Comparison of ENCODE assay signal across 8 cellular contexts in the genomic region with DNA sequence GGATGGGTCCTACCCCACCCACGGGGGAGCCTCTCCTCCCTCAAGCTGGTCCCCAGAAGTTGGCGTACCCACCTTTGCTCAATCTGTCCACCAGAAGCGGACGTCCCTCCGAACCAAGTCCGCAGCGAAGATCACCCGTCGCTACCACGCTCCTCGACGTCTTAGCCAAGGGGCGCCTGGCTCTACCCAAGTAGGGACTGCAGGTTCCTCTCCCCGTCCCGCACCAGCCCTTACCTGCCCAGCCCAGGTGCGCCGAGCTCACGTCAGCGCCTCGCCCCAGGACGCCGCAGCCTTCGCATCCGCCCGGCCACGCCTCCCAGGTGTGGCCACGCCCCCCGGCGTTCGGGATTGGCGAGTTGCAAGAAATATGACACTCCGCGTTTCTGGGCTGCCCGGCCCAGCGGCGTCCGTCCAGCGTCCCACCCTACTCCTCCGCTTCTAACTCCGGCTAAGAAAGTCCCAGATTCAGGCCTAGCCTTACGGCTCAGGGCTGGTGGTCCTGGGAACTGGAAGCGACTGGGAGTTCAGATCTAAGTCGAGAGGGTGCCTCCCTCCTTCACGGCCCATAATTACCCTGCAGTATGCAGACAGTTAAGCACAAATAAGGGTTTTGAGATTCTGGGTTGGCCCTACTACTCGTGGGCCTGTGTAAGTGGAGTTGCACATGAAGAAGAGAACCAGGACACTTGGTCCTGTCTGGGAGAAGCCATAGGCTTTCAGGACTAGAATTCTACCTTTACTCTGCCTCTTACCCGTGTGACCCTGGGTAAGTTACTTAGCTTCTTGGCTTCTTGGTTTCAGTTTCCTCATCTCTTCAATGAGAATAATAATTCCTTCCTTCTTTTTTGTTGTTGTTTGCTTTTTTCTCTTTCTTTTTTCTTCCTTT. TPM values are rescaled to one million over a fixed set of nuclear protein-coding genes. Genes with fewer than 3 reads are reported as not detected.
DNase-seq lines count a peak whose midpoint lies in the region; TF ChIP-seq lines count a peak whose summit lies in the region.

TSS of gene IRF6 (minus strand) at position 268 of the 886 bp plus-strand sequence. CDS start 4,729 bp downstream, outside the sequence.

- intact Hi-C loops in lower leg skin (cut with DNase I; ENCODE audit: low total_unique reads): no loop called here

- DNase-seq in EH (ENCODE audit: low read depth) (peak; percentile 52), NCI-H146 (lab: John Stamatoyannopoulos, UW) (peak; percentile 95), lower leg skin (ENCODE audit: low spot score in 2 of 2) (peak; percentile 91 to 96), UCSD-AML1 (lab: John Stamatoyannopoulos, UW; ENCODE audit: unreplicated experiment) (no peak)
- DNase-seq in activated CD4-positive, alpha-beta T cell treated with anti-CD3 and anti-CD28 coated beads, Interleukin-2, amount 50 U/mL, for 4 hours: peak; percentile 45 to 53
- peak in 2 of 3 donors; percentile 34 to 63 for DNase-seq in stimulated activated CD4-positive, alpha-beta T cell treated with anti-CD3 and anti-CD28 coated beads, TNF-alpha, amount 100 ng/mL, for 48 hours (ENCODE audit: low read depth in 3 of 3)

- no peaks in the 10 kb centered on the region for H3K9me3 ChIP-seq in HEK293 (ENCODE audit: control insufficient read depth, insufficient read depth, low read depth, low read length)
- no peaks in the 10 kb centered on the region for H3K9me3 ChIP-seq in duodenal mucosa (ENCODE audit: control insufficient read depth in 1 of 2, low read length in 2 of 2)

- POLR2A ChIA-PET in HEK293 (lab: Yijun Ruan, JAX): interaction anchor here (0.7 to 4.1 kb wide), 6 partner anchors 9 to 59 kb away, joined by 3 to 21 read pairs (median 12); partner anchors contain the start of genes C1orf74 and UTP25

- peak within 1 kb of the TSS; percentile 90 to 92 for H3K9ac ChIP-seq in duodenal mucosa (ENCODE audit: low read depth in 1 of 2, low read length in 2 of 2)

- H3K4me3 ChIP-seq in HEK293 (ENCODE audit: low read depth, low read length) (peak within 1 kb of the TSS; percentile 85), duodenal mucosa (ENCODE audit: low read depth in 1 of 2, low read length in 2 of 2) (peak within 1 kb of the TSS; percentile 71 to 78), lower leg skin (ENCODE audit: low read depth, poor library complexity, severe bottlenecking) (peak within 1 kb of the TSS; percentile 55)

- no peak for TF ChIP-seq CTCF in HEK293 (tag by site-specific recombination; IDR thresholded peaks at IDR 0.05)
- TF ChIP-seq CTCF in lower leg skin (IDR thresholded peaks at IDR 0.05): no peak

- H3K36me3 ChIP-seq in HEK293 (ENCODE audit: control insufficient read depth in 2 of 2, insufficient read depth in 1 of 2, low read length in 2 of 2) (no peaks in the 10 kb centered on the region), duodenal mucosa (ENCODE audit: control insufficient read depth in 1 of 2, insufficient read depth in 2 of 2, low read length in 2 of 2) (no peaks in the 10 kb centered on the region)

- H3K27ac ChIP-seq in HEK293 (ENCODE audit: extremely low read depth, low read depth, low read length): peak within 1 kb of the TSS; percentile 78
- peak within 1 kb of the TSS; percentile 93 for H3K27ac ChIP-seq in duodenal mucosa (ENCODE audit: low read depth, low read length)

- H3K4me1 ChIP-seq in HEK293 (ENCODE audit: control insufficient read depth, insufficient read depth, low read length): peaks cover 19% of the 10 kb centered on the region
- H3K4me1 ChIP-seq in duodenal mucosa (ENCODE audit: control insufficient read depth in 1 of 2, insufficient read depth in 2 of 2, low read length in 2 of 2): peaks cover 30 to 40% of the 10 kb centered on the region in 2 donors

- TF ChIP-seq POLR2A in lower leg skin (IDR thresholded peaks at IDR 0.05): peak in 1 of 2 donors; percentile 7

- CTCF ChIA-PET in HEK293 (lab: Yijun Ruan, JAX): interaction anchor here (1.1 to 7.5 kb wide), 3 partner anchors 9 to 58 kb away, joined by 4 to 111 read pairs (median 4); no protein-coding TSS in a partner anchor

- WGBS in lower leg skin, 2 donors: 7 to 11% methylated on average over 36 to 43 of the region's 46 CpGs

- no peaks in the 10 kb centered on the region for H3K27me3 ChIP-seq in duodenal mucosa (ENCODE audit: control insufficient read depth in 1 of 2, insufficient read depth in 2 of 2, low read length in 2 of 2)

TF ChIP-seq in HEK293, 187 proteins besides CTCF, POLR2A, EP300 and RAD21 (continues in another document):
- TF ChIP-seq, protein P1, sequence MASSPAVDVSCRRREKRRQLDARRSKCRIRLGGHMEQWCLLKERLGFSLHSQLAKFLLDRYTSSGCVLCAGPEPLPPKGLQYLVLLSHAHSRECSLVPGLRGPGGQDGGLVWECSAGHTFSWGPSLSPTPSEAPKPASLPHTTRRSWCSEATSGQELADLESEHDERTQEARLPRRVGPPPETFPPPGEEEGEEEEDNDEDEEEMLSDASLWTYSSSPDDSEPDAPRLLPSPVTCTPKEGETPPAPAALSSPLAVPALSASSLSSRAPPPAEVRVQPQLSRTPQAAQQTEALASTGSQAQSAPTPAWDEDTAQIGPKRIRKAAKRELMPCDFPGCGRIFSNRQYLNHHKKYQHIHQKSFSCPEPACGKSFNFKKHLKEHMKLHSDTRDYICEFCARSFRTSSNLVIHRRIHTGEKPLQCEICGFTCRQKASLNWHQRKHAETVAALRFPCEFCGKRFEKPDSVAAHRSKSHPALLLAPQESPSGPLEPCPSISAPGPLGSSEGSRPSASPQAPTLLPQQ (tag by site-specific recombination; IDR thresholded peaks at IDR 0.05): no peak
- TF ChIP-seq EGR2 (tag by site-specific recombination; IDR thresholded peaks at IDR 0.05; ENCODE audit: low read depth) (no peak), ZNF670 (tag by site-specific recombination; IDR thresholded peaks at IDR 0.05; ENCODE audit: low read depth) (no peak), ZNF558 (tag by site-specific recombination; IDR thresholded peaks at IDR 0.05) (no peak), ZNF449 (tag by site-specific recombination; IDR thresholded peaks at IDR 0.05) (no peak), ZNF146 (tag by site-specific recombination; IDR thresholded peaks at IDR 0.05) (no peak), ZNF571 (tag by site-specific recombination; IDR thresholded peaks at IDR 0.05) (no peak), ZNF248 (tag by site-specific recombination; IDR thresholded peaks at IDR 0.05) (no peak), SP3 (tag by site-specific recombination; IDR thresholded peaks at IDR 0.05) (peak; percentile 48; the same call in 1 of the 2 replicates), ZSCAN30 (tag by site-specific recombination; IDR thresholded peaks at IDR 0.05) (no peak), ZFP3 (tag by site-specific recombination; IDR thresholded peaks at IDR 0.05; ENCODE audit: low read depth) (no peak), SCRT2 (tag by site-specific recombination; IDR thresholded peaks at IDR 0.05) (no peak), ZNF549 (tag by site-specific recombination; IDR thresholded peaks at IDR 0.05) (no peak), ZNF404 (tag by site-specific recombination; IDR thresholded peaks at IDR 0.05) (no peak), ZNF548 (tag by site-specific recombination; IDR thresholded peaks at IDR 0.05) (no peak), ZIC2 (tag by site-specific recombination; IDR thresholded peaks at IDR 0.05) (no peak), ZNF391 (tag by site-specific recombination; IDR thresholded peaks at IDR 0.05; ENCODE audit: borderline replicate concordance, low read depth) (no peak), ZNF169 (tag by site-specific recombination; IDR thresholded peaks at IDR 0.05) (no peak), ZNF184 (tag by site-specific recombination; IDR thresholded peaks at IDR 0.05) (no peak), ZNF837 (tag by site-specific recombination; IDR thresholded peaks at IDR 0.05) (no peak), ZNF266 (tag by site-specific recombination; IDR thresholded peaks at IDR 0.05; ENCODE audit: low read depth) (no peak), ZNF223 (tag by site-specific recombination; IDR thresholded peaks at IDR 0.05) (no peak), ZNF510 (tag by site-specific recombination; IDR thresholded peaks at IDR 0.05; ENCODE audit: insufficient replicate concordance) (no peak)
- TF ChIP-seq, protein P2, sequence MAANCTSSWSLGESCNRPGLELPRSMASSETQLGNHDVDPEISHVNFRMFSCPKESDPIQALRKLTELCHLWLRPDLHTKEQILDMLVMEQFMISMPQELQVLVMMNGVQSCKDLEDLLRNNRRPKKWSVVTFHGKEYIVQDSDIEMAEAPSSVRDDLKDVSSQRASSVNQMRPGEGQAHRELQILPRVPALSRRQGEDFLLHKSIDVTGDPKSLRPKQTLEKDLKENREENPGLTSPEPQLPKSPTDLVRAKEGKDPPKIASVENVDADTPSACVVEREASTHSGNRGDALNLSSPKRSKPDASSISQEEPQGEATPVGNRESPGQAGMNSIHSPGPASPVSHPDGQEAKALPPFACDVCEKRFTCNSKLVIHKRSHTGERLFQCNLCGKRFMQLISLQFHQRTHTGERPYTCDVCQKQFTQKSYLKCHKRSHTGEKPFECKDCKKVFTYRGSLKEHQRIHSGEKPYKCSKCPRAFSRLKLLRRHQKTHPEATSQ (tag by site-specific recombination; IDR thresholded peaks at IDR 0.05): no peak
- TF ChIP-seq, protein P3, sequence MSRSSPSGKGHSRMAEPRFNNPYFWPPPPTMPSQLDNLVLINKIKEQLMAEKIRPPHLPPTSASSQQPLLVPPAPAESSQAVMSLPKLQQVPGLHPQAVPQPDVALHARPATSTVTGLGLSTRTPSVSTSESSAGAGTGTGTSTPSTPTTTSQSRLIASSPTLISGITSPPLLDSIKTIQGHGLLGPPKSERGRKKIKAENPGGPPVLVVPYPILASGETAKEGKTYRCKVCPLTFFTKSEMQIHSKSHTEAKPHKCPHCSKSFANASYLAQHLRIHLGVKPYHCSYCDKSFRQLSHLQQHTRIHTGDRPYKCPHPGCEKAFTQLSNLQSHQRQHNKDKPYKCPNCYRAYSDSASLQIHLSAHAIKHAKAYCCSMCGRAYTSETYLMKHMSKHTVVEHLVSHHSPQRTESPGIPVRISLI (tag by site-specific recombination; IDR thresholded peaks at IDR 0.05): no peak

RNA-seq across cellular contexts. Expression of gene IRF6, which starts in this region (rescaled TPM):
- total RNA-seq in lower leg skin: 100 to 1,000 TPM; 166 to 198 (median 176) TPM
